1 cellular context compared by ENCODE assay signal in genomic region chr3:62884041-62884870, GRCh38.
TF ChIP-seq lines count a peak whose summit lies in the region.

No MANE protein-coding gene starts in this region.

TF ChIP-seq in WTC11, 78 proteins besides CTCF, POLR2A, EP300 and RAD21 (continued from another document):
- TF ChIP-seq ATF2 (CRISPR knock-in tag; IDR thresholded peaks at IDR 0.05; ENCODE audit: borderline replicate concordance, low read depth), result no peak
- no peak for TF ChIP-seq NFYB (CRISPR knock-in tag; conservative IDR thresholded peaks at IDR 0.05; ENCODE audit: low read depth)
- no peak for TF ChIP-seq JUN (CRISPR knock-in tag; IDR thresholded peaks at IDR 0.05)
- TF ChIP-seq RELA (CRISPR knock-in tag; IDR thresholded peaks at IDR 0.05; ENCODE audit: borderline replicate concordance), result no peak
- TF ChIP-seq OVOL2 (CRISPR knock-in tag; IDR thresholded peaks at IDR 0.05; ENCODE audit: borderline replicate concordance), result no peak
- TF ChIP-seq FOXJ3 (CRISPR knock-in tag; IDR thresholded peaks at IDR 0.05; ENCODE audit: borderline replicate concordance), result no peak
- TF ChIP-seq ZNF512 (CRISPR knock-in tag; IDR thresholded peaks at IDR 0.05; ENCODE audit: borderline replicate concordance), result no peak
- no peak for TF ChIP-seq HMGXB4 (CRISPR knock-in tag; IDR thresholded peaks at IDR 0.05)
- no peak for TF ChIP-seq CREM (CRISPR knock-in tag; IDR thresholded peaks at IDR 0.05)
